ENCODE assay signal across 1 cellular context in genomic region chr2:112645396-112646101, GRCh38.
TF ChIP-seq lines count a peak whose summit lies in the region.

Gene SLC20A1 (plus strand): TSS chr2:112645939. CDS start chr2:112646829, 890 bp downstream.

TF ChIP-seq in K562, 482 proteins besides CTCF, POLR2A, EP300 and RAD21 (continued from another document and continues in another):
- TF ChIP-seq, protein P1, sequence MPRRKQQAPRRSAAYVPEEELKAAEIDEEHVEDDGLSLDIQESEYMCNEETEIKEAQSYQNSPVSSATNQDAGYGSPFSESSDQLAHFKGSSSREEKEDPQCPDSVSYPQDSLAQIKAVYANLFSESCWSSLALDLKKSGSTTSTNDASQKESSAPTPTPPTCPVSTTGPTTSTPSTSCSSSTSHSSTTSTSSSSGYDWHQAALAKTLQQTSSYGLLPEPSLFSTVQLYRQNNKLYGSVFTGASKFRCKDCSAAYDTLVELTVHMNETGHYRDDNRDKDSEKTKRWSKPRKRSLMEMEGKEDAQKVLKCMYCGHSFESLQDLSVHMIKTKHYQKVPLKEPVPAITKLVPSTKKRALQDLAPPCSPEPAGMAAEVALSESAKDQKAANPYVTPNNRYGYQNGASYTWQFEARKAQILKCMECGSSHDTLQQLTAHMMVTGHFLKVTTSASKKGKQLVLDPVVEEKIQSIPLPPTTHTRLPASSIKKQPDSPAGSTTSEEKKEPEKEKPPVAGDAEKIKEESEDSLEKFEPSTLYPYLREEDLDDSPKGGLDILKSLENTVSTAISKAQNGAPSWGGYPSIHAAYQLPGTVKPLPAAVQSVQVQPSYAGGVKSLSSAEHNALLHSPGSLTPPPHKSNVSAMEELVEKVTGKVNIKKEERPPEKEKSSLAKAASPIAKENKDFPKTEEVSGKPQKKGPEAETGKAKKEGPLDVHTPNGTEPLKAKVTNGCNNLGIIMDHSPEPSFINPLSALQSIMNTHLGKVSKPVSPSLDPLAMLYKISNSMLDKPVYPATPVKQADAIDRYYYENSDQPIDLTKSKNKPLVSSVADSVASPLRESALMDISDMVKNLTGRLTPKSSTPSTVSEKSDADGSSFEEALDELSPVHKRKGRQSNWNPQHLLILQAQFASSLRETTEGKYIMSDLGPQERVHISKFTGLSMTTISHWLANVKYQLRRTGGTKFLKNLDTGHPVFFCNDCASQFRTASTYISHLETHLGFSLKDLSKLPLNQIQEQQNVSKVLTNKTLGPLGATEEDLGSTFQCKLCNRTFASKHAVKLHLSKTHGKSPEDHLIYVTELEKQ (CRISPR knock-in tag; IDR thresholded peaks at IDR 0.05): no peak
- no peak; the same call in 1 of the 2 replicates for TF ChIP-seq ILF3 (IDR thresholded peaks at IDR 0.05; ENCODE audit: borderline replicate concordance)
- no peak; the same call in 1 of the 2 replicates for TF ChIP-seq ESRRA (IDR thresholded peaks at IDR 0.05; ENCODE audit: borderline replicate concordance, low read depth)
- peak; percentile 44 for TF ChIP-seq TEAD4 (IDR thresholded peaks at IDR 0.05; ENCODE audit: low read length)
- no peak for TF ChIP-seq TEAD4 (CRISPR knock-in tag; IDR thresholded peaks at IDR 0.05; ENCODE audit: borderline replicate concordance)
- peak; percentile 59 for TF ChIP-seq SMAD1 (IDR thresholded peaks at IDR 0.05; ENCODE audit: low read depth, low read length, partially characterized antibody)
- TF ChIP-seq YBX1 (IDR thresholded peaks at IDR 0.05): no peak
- TF ChIP-seq MXI1 (IDR thresholded peaks at IDR 0.05; ENCODE audit: low read depth, low read length): peak; percentile 87
- TF ChIP-seq KLF13 (tag; IDR thresholded peaks at IDR 0.05; ENCODE audit: borderline replicate concordance, low read depth): peak; percentile 81
- TF ChIP-seq MXD1 (CRISPR knock-in tag; IDR thresholded peaks at IDR 0.05; ENCODE audit: borderline replicate concordance, poor library complexity, severe bottlenecking): peak; percentile 14
- no peak for TF ChIP-seq HDAC6 (IDR thresholded peaks at IDR 0.05; ENCODE audit: low read depth, low read length)
- no peak for TF ChIP-seq CEBPB (tag; IDR thresholded peaks at IDR 0.05)
- no peak for TF ChIP-seq ZNF75A (CRISPR knock-in tag; IDR thresholded peaks at IDR 0.05)
- TF ChIP-seq ZNF165 (CRISPR knock-in tag; IDR thresholded peaks at IDR 0.05; ENCODE audit: borderline replicate concordance): peak; percentile 5; the same call in 1 of the 2 replicates
- peak; percentile 81 for TF ChIP-seq RNF2 (IDR thresholded peaks at IDR 0.05)
- TF ChIP-seq CHD2 (IDR thresholded peaks at IDR 0.05; ENCODE audit: low read depth, low read length): no peak
- TF ChIP-seq, protein P2, sequence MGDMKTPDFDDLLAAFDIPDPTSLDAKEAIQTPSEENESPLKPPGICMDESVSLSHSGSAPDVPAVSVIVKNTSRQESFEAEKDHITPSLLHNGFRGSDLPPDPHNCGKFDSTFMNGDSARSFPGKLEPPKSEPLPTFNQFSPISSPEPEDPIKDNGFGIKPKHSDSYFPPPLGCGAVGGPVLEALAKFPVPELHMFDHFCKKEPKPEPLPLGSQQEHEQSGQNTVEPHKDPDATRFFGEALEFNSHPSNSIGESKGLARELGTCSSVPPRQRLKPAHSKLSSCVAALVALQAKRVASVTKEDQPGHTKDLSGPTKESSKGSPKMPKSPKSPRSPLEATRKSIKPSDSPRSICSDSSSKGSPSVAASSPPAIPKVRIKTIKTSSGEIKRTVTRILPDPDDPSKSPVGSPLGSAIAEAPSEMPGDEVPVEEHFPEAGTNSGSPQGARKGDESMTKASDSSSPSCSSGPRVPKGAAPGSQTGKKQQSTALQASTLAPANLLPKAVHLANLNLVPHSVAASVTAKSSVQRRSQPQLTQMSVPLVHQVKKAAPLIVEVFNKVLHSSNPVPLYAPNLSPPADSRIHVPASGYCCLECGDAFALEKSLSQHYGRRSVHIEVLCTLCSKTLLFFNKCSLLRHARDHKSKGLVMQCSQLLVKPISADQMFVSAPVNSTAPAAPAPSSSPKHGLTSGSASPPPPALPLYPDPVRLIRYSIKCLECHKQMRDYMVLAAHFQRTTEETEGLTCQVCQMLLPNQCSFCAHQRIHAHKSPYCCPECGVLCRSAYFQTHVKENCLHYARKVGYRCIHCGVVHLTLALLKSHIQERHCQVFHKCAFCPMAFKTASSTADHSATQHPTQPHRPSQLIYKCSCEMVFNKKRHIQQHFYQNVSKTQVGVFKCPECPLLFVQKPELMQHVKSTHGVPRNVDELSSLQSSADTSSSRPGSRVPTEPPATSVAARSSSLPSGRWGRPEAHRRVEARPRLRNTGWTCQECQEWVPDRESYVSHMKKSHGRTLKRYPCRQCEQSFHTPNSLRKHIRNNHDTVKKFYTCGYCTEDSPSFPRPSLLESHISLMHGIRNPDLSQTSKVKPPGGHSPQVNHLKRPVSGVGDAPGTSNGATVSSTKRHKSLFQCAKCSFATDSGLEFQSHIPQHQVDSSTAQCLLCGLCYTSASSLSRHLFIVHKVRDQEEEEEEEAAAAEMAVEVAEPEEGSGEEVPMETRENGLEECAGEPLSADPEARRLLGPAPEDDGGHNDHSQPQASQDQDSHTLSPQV (IDR thresholded peaks at IDR 0.05): peak; percentile 68
- TF ChIP-seq SMARCA5 (IDR thresholded peaks at IDR 0.05): no peak
- no peak for TF ChIP-seq ZNF316 (IDR thresholded peaks at IDR 0.05)
- TF ChIP-seq ARID4B (CRISPR knock-in tag; IDR thresholded peaks at IDR 0.05): no peak; the same call in 1 of the 2 replicates
- no peak for TF ChIP-seq MAFF (IDR thresholded peaks at IDR 0.05; ENCODE audit: low read length)
- peak in 1 of 2 experiments; percentile 50; a peak in 2 of 4 replicates for TF ChIP-seq FOXK2 (conservative IDR thresholded peaks at IDR 0.05 in 1 of 2, IDR thresholded peaks at IDR 0.05 in 1 of 2; ENCODE audit: low read depth in 2 of 2)
- no peak for TF ChIP-seq RFX7 (CRISPR knock-in tag; IDR thresholded peaks at IDR 0.05)
- no peak for TF ChIP-seq ZNF668 (CRISPR knock-in tag; IDR thresholded peaks at IDR 0.05)
- TF ChIP-seq FOXA1 (IDR thresholded peaks at IDR 0.05; ENCODE audit: borderline replicate concordance): no peak
- no peak for TF ChIP-seq SLC30A9 (CRISPR knock-in tag; IDR thresholded peaks at IDR 0.05)
- peak; percentile 88; the same call in 1 of the 2 replicates for TF ChIP-seq GTF2F1 (IDR thresholded peaks at IDR 0.05; ENCODE audit: low read depth, low read length)
- TF ChIP-seq ARID1B (IDR thresholded peaks at IDR 0.05): no peak
- peak; percentile 53; the same call in 1 of the 2 replicates for TF ChIP-seq KDM2B (CRISPR knock-in tag; IDR thresholded peaks at IDR 0.05)
- peak; percentile 90 for TF ChIP-seq CCNT2 (IDR thresholded peaks at IDR 0.05; ENCODE audit: borderline replicate concordance, extremely low read depth, insufficient read length, low read depth, low read length)
- peak; percentile 77; the same call in 1 of the 2 replicates for TF ChIP-seq ZBTB7A (IDR thresholded peaks at IDR 0.05; ENCODE audit: borderline replicate concordance, control insufficient read depth, low read depth, low read length)
- no peak for TF ChIP-seq MIER1 (IDR thresholded peaks at IDR 0.05; ENCODE audit: low read depth)
- TF ChIP-seq NFYB (IDR thresholded peaks at IDR 0.05; ENCODE audit: extremely low read depth, insufficient read length): no peak
- TF ChIP-seq SMAD4 (CRISPR knock-in tag; conservative IDR thresholded peaks at IDR 0.05): peak; percentile 97
- peak; percentile 58 for TF ChIP-seq RBM25 (IDR thresholded peaks at IDR 0.05; ENCODE audit: low read depth, low read length, severe bottlenecking)
- TF ChIP-seq, protein P3, sequence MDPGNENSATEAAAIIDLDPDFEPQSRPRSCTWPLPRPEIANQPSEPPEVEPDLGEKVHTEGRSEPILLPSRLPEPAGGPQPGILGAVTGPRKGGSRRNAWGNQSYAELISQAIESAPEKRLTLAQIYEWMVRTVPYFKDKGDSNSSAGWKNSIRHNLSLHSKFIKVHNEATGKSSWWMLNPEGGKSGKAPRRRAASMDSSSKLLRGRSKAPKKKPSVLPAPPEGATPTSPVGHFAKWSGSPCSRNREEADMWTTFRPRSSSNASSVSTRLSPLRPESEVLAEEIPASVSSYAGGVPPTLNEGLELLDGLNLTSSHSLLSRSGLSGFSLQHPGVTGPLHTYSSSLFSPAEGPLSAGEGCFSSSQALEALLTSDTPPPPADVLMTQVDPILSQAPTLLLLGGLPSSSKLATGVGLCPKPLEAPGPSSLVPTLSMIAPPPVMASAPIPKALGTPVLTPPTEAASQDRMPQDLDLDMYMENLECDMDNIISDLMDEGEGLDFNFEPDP (CRISPR knock-in tag; IDR thresholded peaks at IDR 0.05): no peak
- TF ChIP-seq, protein P4, sequence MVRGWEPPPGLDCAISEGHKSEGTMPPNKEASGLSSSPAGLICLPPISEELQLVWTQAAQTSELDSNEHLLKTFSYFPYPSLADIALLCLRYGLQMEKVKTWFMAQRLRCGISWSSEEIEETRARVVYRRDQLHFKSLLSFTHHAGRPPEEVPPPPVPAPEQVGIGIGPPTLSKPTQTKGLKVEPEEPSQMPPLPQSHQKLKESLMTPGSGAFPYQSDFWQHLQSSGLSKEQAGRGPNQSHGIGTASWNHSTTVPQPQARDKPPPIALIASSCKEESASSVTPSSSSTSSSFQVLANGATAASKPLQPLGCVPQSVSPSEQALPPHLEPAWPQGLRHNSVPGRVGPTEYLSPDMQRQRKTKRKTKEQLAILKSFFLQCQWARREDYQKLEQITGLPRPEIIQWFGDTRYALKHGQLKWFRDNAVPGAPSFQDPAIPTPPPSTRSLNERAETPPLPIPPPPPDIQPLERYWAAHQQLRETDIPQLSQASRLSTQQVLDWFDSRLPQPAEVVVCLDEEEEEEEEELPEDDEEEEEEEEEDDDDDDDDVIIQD (CRISPR knock-in tag; IDR thresholded peaks at IDR 0.05): no peak
- no peak for TF ChIP-seq CBX2 (IDR thresholded peaks at IDR 0.05; ENCODE audit: insufficient read depth, low read length, poor library complexity, severe bottlenecking)
- TF ChIP-seq RBM17 (IDR thresholded peaks at IDR 0.05; ENCODE audit: borderline replicate concordance, low read depth, low read length): no peak
- no peak for TF ChIP-seq HDAC8 (tag; IDR thresholded peaks at IDR 0.05)
- TF ChIP-seq ZNF23 (CRISPR knock-in tag; IDR thresholded peaks at IDR 0.05): no peak
- TF ChIP-seq NFIC (IDR thresholded peaks at IDR 0.05): peak; percentile 37
- no peak for TF ChIP-seq EZH2 (IDR thresholded peaks at IDR 0.05; ENCODE audit: borderline replicate concordance, low read depth, low read length)
- TF ChIP-seq FIP1L1 (IDR thresholded peaks at IDR 0.05; ENCODE audit: low read depth, low read length, poor library complexity, severe bottlenecking): peak; percentile 67
- TF ChIP-seq TFAP4 (CRISPR knock-in tag; IDR thresholded peaks at IDR 0.05; ENCODE audit: borderline replicate concordance): peak; percentile 89
- peak; percentile 98 for TF ChIP-seq MTA3 (IDR thresholded peaks at IDR 0.05; ENCODE audit: borderline replicate concordance)
- 0 out of 2 replicates have a peak, but pooled peaks have one; percentile 20 for TF ChIP-seq ZNF311 (CRISPR knock-in tag; IDR thresholded peaks at IDR 0.05)
- TF ChIP-seq COPS2 (conservative IDR thresholded peaks at IDR 0.05): no peak
- no peak for TF ChIP-seq FOXA3 (CRISPR knock-in tag; conservative IDR thresholded peaks at IDR 0.05 in 1 of 2, IDR thresholded peaks at IDR 0.05 in 1 of 2)
